In genomic region chr4:139152249-139152648, GRCh38 we compare ENCODE assay signal across 25 cellular contexts.
"Had no signal": no experiment of that assay in that cellular context is flagged by ENCODE, and none has a peak within 500 bp of the region (broad histone marks: within the 10 kb centered on the region; RNA-seq: fewer than 3 reads in every experiment).

No MANE protein-coding gene starts in this region.

- H3K27me3 ChIP-seq: neural progenitor cell, sigmoid colon, spleen, tibial nerve, upper lobe of right lung, uterus had no signal

- H3K4me3 ChIP-seq: coronary artery, lower lobe of right lung, mucosa of descending colon, neural progenitor cell, sigmoid colon, spleen, thoracic aorta, tibial nerve, upper lobe of right lung, uterus had no signal

- H3K27ac Mint-ChIP-seq: effector memory CD8-positive, alpha-beta T cell; immature natural killer cell; naive B cell; nephron; neural progenitor cell; progenitor cell of endocrine pancreas; stimulated activated memory B cell treated with anti-CD40 and anti-IgM and Interleukin-4, amounts not matched to agents 10 μg/mL and 1 μg/mL and 100 μg/mL, for 72 hours had no signal

- H3K4me3 Mint-ChIP-seq: effector memory CD8-positive, alpha-beta T cell; immature natural killer cell; naive B cell; nephron; neural progenitor cell; stimulated activated memory B cell treated with anti-CD40 and anti-IgM and Interleukin-4, amounts not matched to agents 10 μg/mL and 1 μg/mL and 100 μg/mL, for 72 hours had no signal

- ATAC-seq: effector memory CD8-positive, alpha-beta T cell; left colon; mucosa of descending colon; stimulated activated memory B cell treated with anti-CD40 and anti-IgM and Interleukin-4, amounts not matched to agents 10 μg/mL and 1 μg/mL and 100 μg/mL, for 72 hours; stimulated activated naive CD8-positive, alpha-beta T cell treated with anti-CD3 and anti-CD28 coated beads, Interleukin-15, Interleukin-2, amounts not matched to agents 100 U/mL and 50 U/mL, for 24 hours; upper lobe of right lung had no signal

- H3K9me3 Mint-ChIP-seq: effector memory CD8-positive, alpha-beta T cell; immature natural killer cell; nephron; stimulated activated memory B cell treated with anti-CD40 and anti-IgM and Interleukin-4, amounts not matched to agents 10 μg/mL and 1 μg/mL and 100 μg/mL, for 72 hours had no signal

- H3K9me3 ChIP-seq: lower lobe of right lung, mucosa of descending colon, sigmoid colon, spleen, thoracic aorta, tibial nerve, upper lobe of right lung, uterus had no signal

- H3K27me3 Mint-ChIP-seq: effector memory CD8-positive, alpha-beta T cell; naive B cell; progenitor cell of endocrine pancreas; stimulated activated memory B cell treated with anti-CD40 and anti-IgM and Interleukin-4, amounts not matched to agents 10 μg/mL and 1 μg/mL and 100 μg/mL, for 72 hours had no signal

- H3K36me3 Mint-ChIP-seq: naive B cell had no signal

- H3K27ac ChIP-seq: coronary artery, lower lobe of right lung, neural progenitor cell, parathyroid adenoma, sigmoid colon, spleen, thoracic aorta, tibial nerve, upper lobe of right lung, uterus had no signal

- DNase-seq: effector memory CD8-positive, alpha-beta T cell; hypothalamus; immature natural killer cell; islet precursor cell; kidney glomerular epithelial cell; left colon; left ventricle myocardium superior; lower lobe of right lung; mucosa of descending colon; naive B cell; spleen; stimulated activated CD4-positive, alpha-beta T cell treated with anti-CD3 and anti-CD28 coated beads, Interleukin-4, amount 100 ng/mL, for 4 hours; stimulated activated naive CD8-positive, alpha-beta T cell treated with anti-CD3 and anti-CD28 coated beads, Interleukin-15, Interleukin-2, amounts not matched to agents 100 U/mL and 50 U/mL, for 24 hours; substantia nigra; upper lobe of right lung; uterus had no signal

- H3K36me3 ChIP-seq: lower lobe of right lung, neural progenitor cell, sigmoid colon, spleen, thoracic aorta, tibial nerve, upper lobe of right lung, uterus had no signal

- H3K4me1 ChIP-seq: parathyroid adenoma, uterus had no signal
